ENCODE assay signal across 31 cellular contexts in the genomic region with DNA sequence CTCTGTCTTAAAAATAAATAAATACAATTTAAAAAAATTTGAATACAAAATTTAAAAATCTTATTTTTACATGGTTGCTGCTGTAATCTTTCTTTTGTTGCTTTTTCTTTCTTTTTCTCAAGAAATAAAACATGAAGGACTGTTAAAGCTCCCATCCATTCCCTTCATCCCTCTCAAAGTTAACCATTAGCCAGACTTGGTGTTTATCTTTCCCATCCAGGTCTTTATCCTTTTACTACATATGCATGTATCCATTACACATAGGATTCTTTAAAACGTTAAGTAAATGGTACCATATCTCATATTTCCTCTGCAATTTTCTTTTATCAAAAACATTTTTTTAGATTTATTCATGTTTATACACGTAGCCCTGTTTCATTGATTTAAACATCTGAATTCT.
A peak's percentile ranks its signal among the peaks of the same experiment; 100 is the strongest.
DNase-seq lines count a peak whose midpoint lies in the region; ATAC-seq, FAIRE-seq and TF ChIP-seq lines count a peak whose summit lies in the region.
"Had no signal": no experiment of that assay in that cellular context is flagged by ENCODE, and none has a peak within 500 bp of the region (broad histone marks: within the 10 kb centered on the region; RNA-seq: fewer than 3 reads in every experiment).

No MANE protein-coding gene starts in this region.

- peaks cover 48% of the 10 kb centered on the region for H3F3A ChIP-seq in SK-N-SH (replicated peaks; ENCODE audit: insufficient read depth)

- POLR2A ChIA-PET in SK-N-SH (lab: Yijun Ruan, JAX), result no interaction called here

- H3K4me1 Mint-ChIP-seq in astrocyte (ENCODE audit: low read depth, unreplicated experiment), result peaks cover 46% of the 10 kb centered on the region

- H3K27me3 ChIP-seq in SK-N-SH (ENCODE audit: insufficient read depth) (no peaks in the 10 kb centered on the region), astrocyte (ENCODE audit: insufficient read depth, low read length) (no peaks in the 10 kb centered on the region), right lobe of liver (no peaks in the 10 kb centered on the region), thyroid gland (no peaks in the 10 kb centered on the region)
- H3K27me3 ChIP-seq: BLaER1, esophagus muscularis mucosa, gastroesophageal sphincter, neural progenitor cell, stomach had no signal

- H3K27ac ChIP-seq in SK-N-SH (ENCODE audit: low read depth in 2 of 2, low read length in 1 of 2), result peak overlapping the region; percentile 75 to 92; a peak in 3 of 4 replicates
- peak overlapping the region; percentile 83 for H3K27ac ChIP-seq in astrocyte (ENCODE audit: low read depth, low read length)
- no peak overlapping the region for H3K27ac ChIP-seq in right lobe of liver
- H3K27ac ChIP-seq in thyroid gland, result peak overlapping the region in 2 of 3 donors; percentile 77 to 86
- H3K27ac ChIP-seq: BLaER1, KMS-11, neural progenitor cell had no signal

- H3K79me2 ChIP-seq in SK-N-SH (ENCODE audit: insufficient read depth), result peaks cover 96% of the 10 kb centered on the region
- peaks cover 94% of the 10 kb centered on the region for H3K79me2 ChIP-seq in astrocyte (ENCODE audit: insufficient read depth, low read length)

- no peak for DNase-seq in SK-N-SH
- DNase-seq in astrocyte (ENCODE audit: low read depth), result no peak
- DNase-seq in right lobe of liver, result no peak
- DNase-seq in thyroid gland, result no peak
- DNase-seq in NCI-H524 treated with DMSO at 0.1 percent for 48 hours (lab: John Stamatoyannopoulos, UW), result no peak
- no peak for DNase-seq in C1 segment of cervical spinal cord (lab: John Stamatoyannopoulos, UW)
- DNase-seq: activated CD4-positive, CD25-positive, alpha-beta regulatory T cell treated with anti-CD3 and anti-CD28 coated beads, Interleukin-2, amount 50 U/mL, for 72 hours; activated naive CD4-positive, alpha-beta T cell treated with anti-CD3 and anti-CD28 coated beads, Interleukin-2, amount 10 ng/mL, durations not matched to agents 7 days and 5 days; activated T-cell treated with anti-CD3 and anti-CD28 coated beads, Interleukin-2, amount 50 U/mL, for 24 hours; anterior cingulate cortex; cerebellar nuclear complex; DMS 273 treated with DMSO at 0.1 percent for 48 hours; effector CD4-positive, alpha-beta T cell; GF-D8; GOT3; NCI-H1048; NCI-H2081; NCI-H446; stimulated activated CD4-positive, alpha-beta T cell treated with anti-CD3 and anti-CD28 coated beads, Interleukin-4, amount 100 ng/mL, for 4 hours; stomach had no signal

- H3K36me3 Mint-ChIP-seq in astrocyte (ENCODE audit: low read depth, unreplicated experiment), result peaks cover 18% of the 10 kb centered on the region

- H3K4me3 Mint-ChIP-seq in astrocyte (ENCODE audit: unreplicated experiment), result no peak overlapping the region
- H3K4me3 Mint-ChIP-seq: activated naive CD4-positive, alpha-beta T cell treated with anti-CD3 and anti-CD28 coated beads, Interleukin-2, amount 10 ng/mL, durations not matched to agents 7 days and 5 days; activated T-cell treated with anti-CD3 and anti-CD28 coated beads, Interleukin-2, amount 50 U/mL, for 24 hours; mesothelial cell of epicardium; neural progenitor cell had no signal

- no peaks in the 10 kb centered on the region for H3K27me3 Mint-ChIP-seq in astrocyte (ENCODE audit: low read depth, unreplicated experiment)
- H3K27me3 Mint-ChIP-seq: activated naive CD4-positive, alpha-beta T cell treated with anti-CD3 and anti-CD28 coated beads, Interleukin-2, amount 10 ng/mL, durations not matched to agents 7 days and 5 days; activated T-cell treated with anti-CD3 and anti-CD28 coated beads, Interleukin-2, amount 50 U/mL, for 24 hours had no signal

- TF ChIP-seq CTCF in SK-N-SH (IDR thresholded peaks at IDR 0.05), result no peak
- no peak for TF ChIP-seq CTCF in astrocyte (IDR thresholded peaks at IDR 0.05; ENCODE audit: insufficient read depth, low read depth, low read length)
- no peak for TF ChIP-seq CTCF in right lobe of liver (IDR thresholded peaks at IDR 0.05)
- TF ChIP-seq CTCF in thyroid gland (IDR thresholded peaks at IDR 0.05), result no peak

- intact Hi-C loops in right lobe of liver (cut with DNase I), result no loop called here
- intact Hi-C loops in thyroid gland (cut with DNase I), result no loop called here

- no peak for FAIRE-seq in astrocyte (lab: Jason Lieb, UNC)
- FAIRE-seq: GM19239, urothelium cell line had no signal

- TF ChIP-seq RAD21 in SK-N-SH (IDR thresholded peaks at IDR 0.05; ENCODE audit: low read length), result no peak

- WGBS in SK-N-SH (ENCODE audit: low lambda C conversion rate), result 22% methylated on average over 2 of the region's 2 CpGs
- WGBS in right lobe of liver (ENCODE audit: insufficient coverage, low coverage, low lambda C conversion rate, missing lambda C conversion rate), result 37% methylated on average over 2 of the region's 2 CpGs
- WGBS in thyroid gland, 2 donors, result 82 to 83% methylated on average over 2 of the region's 2 CpGs

- no peak overlapping the region for H2AFZ ChIP-seq in SK-N-SH (ENCODE audit: low read depth)
- H2AFZ ChIP-seq in astrocyte (ENCODE audit: low read depth, low read length), result no peak overlapping the region
- H2AFZ ChIP-seq: neural progenitor cell had no signal

- peak overlapping the region; percentile 42 for H3K9ac ChIP-seq in SK-N-SH
- no peak overlapping the region for H3K9ac ChIP-seq in astrocyte (ENCODE audit: low read length)
- H3K9ac ChIP-seq: BLaER1, KMS-11, neural progenitor cell had no signal

- no peaks in the 10 kb centered on the region for H3K9me2 ChIP-seq in SK-N-SH

- TF ChIP-seq EP300 in SK-N-SH (IDR thresholded peaks at IDR 0.05; ENCODE audit: borderline replicate concordance in 1 of 2, low read depth in 1 of 2, low read length in 1 of 2), result no peak

- H4K20me1 ChIP-seq in SK-N-SH (ENCODE audit: insufficient read depth) (no peaks in the 10 kb centered on the region), astrocyte (ENCODE audit: insufficient read depth, low read length) (peaks cover 40% of the 10 kb centered on the region)
- H4K20me1 ChIP-seq: BLaER1 had no signal

- H3K9me3 ChIP-seq in SK-N-SH, result no peaks in the 10 kb centered on the region
- no peaks in the 10 kb centered on the region for H3K9me3 ChIP-seq in astrocyte (ENCODE audit: insufficient read depth, low read depth, low read length)
- H3K9me3 ChIP-seq in right lobe of liver, result no peaks in the 10 kb centered on the region
- no peaks in the 10 kb centered on the region for H3K9me3 ChIP-seq in thyroid gland
- H3K9me3 ChIP-seq: esophagus muscularis mucosa, gastroesophageal sphincter, stomach had no signal

- H3K4me2 ChIP-seq in SK-N-SH (no peak overlapping the region), astrocyte (ENCODE audit: low read length) (no peak overlapping the region)
- H3K4me2 ChIP-seq: BLaER1, KMS-11, neural progenitor cell had no signal

- H3K9me3 Mint-ChIP-seq in astrocyte (ENCODE audit: unreplicated experiment), result no peaks in the 10 kb centered on the region
- H3K9me3 Mint-ChIP-seq: activated naive CD4-positive, alpha-beta T cell treated with anti-CD3 and anti-CD28 coated beads, Interleukin-2, amount 10 ng/mL, durations not matched to agents 7 days and 5 days; activated T-cell treated with anti-CD3 and anti-CD28 coated beads, Interleukin-2, amount 50 U/mL, for 24 hours; mesothelial cell of epicardium; neural progenitor cell had no signal

- TF ChIP-seq POLR2A in right lobe of liver (IDR thresholded peaks at IDR 0.05), result no peak
- TF ChIP-seq POLR2A in thyroid gland (IDR thresholded peaks at IDR 0.05), result no peak

- CTCF ChIA-PET in SK-N-SH (lab: Yijun Ruan, JAX), result interaction anchor here (0.7 to 2.4 kb wide), 3 partner anchors 28 to 77 kb away, joined by 3 to 11 read pairs (median 8); a partner anchor contains a TSS

- no peak for ATAC-seq in SK-N-SH treated with all-trans-retinoic acid at 6 μM for 48 hours
- peak; percentile 48 to 58 (median 55) for ATAC-seq in right lobe of liver
- no peak for ATAC-seq in GM18907 (IDR thresholded peaks at IDR 0.05; ENCODE audit: unreplicated experiment)
- ATAC-seq: gastroesophageal sphincter, Panc1 had no signal

- H3K4me1 ChIP-seq in SK-N-SH (ENCODE audit: control insufficient read depth in 1 of 2, insufficient read depth in 2 of 2, low read depth in 1 of 2, low read length in 1 of 2), result peaks cover 31 to 47% of the 10 kb centered on the region in 2 experiments
- peaks cover 43% of the 10 kb centered on the region for H3K4me1 ChIP-seq in astrocyte (ENCODE audit: insufficient read depth, low read length)
- H3K4me1 ChIP-seq in right lobe of liver, result peaks cover 0 to 11% (median 0%) of the 10 kb centered on the region in 4 donors
- peaks cover 46 to 67% of the 10 kb centered on the region in 2 donors for H3K4me1 ChIP-seq in thyroid gland

- H3K27ac Mint-ChIP-seq in astrocyte (ENCODE audit: unreplicated experiment), result no peak overlapping the region
- H3K27ac Mint-ChIP-seq: activated naive CD4-positive, alpha-beta T cell treated with anti-CD3 and anti-CD28 coated beads, Interleukin-2, amount 10 ng/mL, durations not matched to agents 7 days and 5 days; activated T-cell treated with anti-CD3 and anti-CD28 coated beads, Interleukin-2, amount 50 U/mL, for 24 hours; neural progenitor cell had no signal

- H3K36me3 ChIP-seq in SK-N-SH (replicated peaks in 1 of 2; ENCODE audit: control insufficient read depth in 1 of 2, insufficient read depth in 2 of 2, low read length in 1 of 2) (peaks cover 6 to 10% of the 10 kb centered on the region in 2 experiments), astrocyte (ENCODE audit: insufficient read depth, low read length) (peaks cover 11% of the 10 kb centered on the region), right lobe of liver (peaks cover 0 to 10% (median 3%) of the 10 kb centered on the region in 4 donors), thyroid gland (peaks cover under 1 to 6% of the 10 kb centered on the region in 2 donors)
- H3K36me3 ChIP-seq: neural progenitor cell had no signal

- H3K4me3 ChIP-seq in SK-N-SH (ENCODE audit: low read depth in 2 of 2, low read length in 1 of 2) (no peak overlapping the region), astrocyte (ENCODE audit: insufficient read depth, low read depth, low read length) (no peak overlapping the region), right lobe of liver (no peak overlapping the region), thyroid gland (replicated peaks in 1 of 3) (no peak overlapping the region)
- H3K4me3 ChIP-seq: BLaER1, esophagus muscularis mucosa, gastroesophageal sphincter, neural progenitor cell, stomach had no signal

TF ChIP-seq in SK-N-SH, 30 proteins besides CTCF, POLR2A, EP300 and RAD21 (continues in another document):
- no peak for TF ChIP-seq NFIC (IDR thresholded peaks at IDR 0.05; ENCODE audit: borderline replicate concordance)

TF ChIP-seq in SK-N-SH treated with all-trans-retinoic acid at 6 μM for 48 hours, 23 proteins besides CTCF, POLR2A, EP300 and RAD21:
- TF ChIP-seq RARB (CRISPR knock-in tag; IDR thresholded peaks at IDR 0.05) (no peak), OSR1 (CRISPR knock-in tag; IDR thresholded peaks at IDR 0.05) (no peak)

Comparison
In these comparisons a context has a peak if more than half of its experiments do, and no peak if none do; other contexts are left out.
1. H3K27ac ChIP-seq: peak in SK-N-SH (2 of 2), astrocyte (single experiment) and thyroid gland (2 of 3); none in right lobe of liver (0 of 3).
2. ATAC-seq: peak in right lobe of liver (4 of 4); none in SK-N-SH treated with all-trans-retinoic acid at 6 μM for 48 hours (single experiment) and GM18907 (single experiment).